13 cellular contexts compared by ENCODE assay signal in the genomic region with DNA sequence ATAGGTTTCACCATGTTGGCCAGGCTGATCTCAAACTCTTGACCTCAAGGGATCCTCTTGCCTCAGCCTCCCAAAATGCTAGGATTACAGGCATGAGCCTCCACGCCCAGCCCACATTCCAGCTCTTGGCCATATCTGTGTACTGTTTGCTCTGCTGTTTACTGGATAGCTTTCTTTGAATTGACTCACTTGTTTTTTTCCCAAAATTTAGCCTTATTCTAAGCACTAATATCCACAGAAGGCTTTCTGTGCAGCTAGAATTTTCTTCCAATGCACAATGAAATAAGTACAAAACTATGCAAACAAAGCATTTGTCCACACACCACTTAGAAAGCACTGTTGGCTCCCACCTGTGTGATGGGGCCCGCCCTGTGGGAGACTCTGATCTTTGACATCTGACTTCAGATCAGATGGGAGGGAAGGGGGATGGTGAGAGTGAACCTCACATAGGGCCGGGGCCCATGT.
DNase-seq lines count a peak whose midpoint lies in the region; ATAC-seq and TF ChIP-seq lines count a peak whose summit lies in the region.
"Had no signal": no experiment of that assay in that cellular context is flagged by ENCODE, and none has a peak within 500 bp of the region (broad histone marks: within the 10 kb centered on the region; RNA-seq: fewer than 3 reads in every experiment).

No MANE protein-coding gene starts in this region.

- H3K27me3 Mint-ChIP-seq in T-helper 2 cell treated with Interferon-gamma antibody and Interleukin-4, amounts not matched to agents 5 μg/mL and 100 μg/mL, for 36 hours (ENCODE audit: low read depth): no peaks in the 10 kb centered on the region
- H3K27me3 Mint-ChIP-seq in stimulated activated memory B cell treated with anti-CD40 and anti-IgM and Interleukin-4, amounts not matched to agents 10 μg/mL and 1 μg/mL and 100 μg/mL, for 72 hours: no peaks in the 10 kb centered on the region

- no peak for ATAC-seq in stimulated activated memory B cell treated with anti-CD40 and anti-IgM and Interleukin-4, amounts not matched to agents 10 μg/mL and 1 μg/mL and 100 μg/mL, for 72 hours
- ATAC-seq in GM19455 (IDR thresholded peaks at IDR 0.05; ENCODE audit: unreplicated experiment): no peak

- no peak overlapping the region for H3K27ac Mint-ChIP-seq in T-helper 2 cell treated with Interferon-gamma antibody and Interleukin-4, amounts not matched to agents 5 μg/mL and 100 μg/mL, for 36 hours
- H3K27ac Mint-ChIP-seq in stimulated activated memory B cell treated with anti-CD40 and anti-IgM and Interleukin-4, amounts not matched to agents 10 μg/mL and 1 μg/mL and 100 μg/mL, for 72 hours: peak overlapping the region; percentile 14
- H3K27ac Mint-ChIP-seq: endodermal cell had no signal

- H3K36me3 Mint-ChIP-seq in T-helper 2 cell treated with Interferon-gamma antibody and Interleukin-4, amounts not matched to agents 5 μg/mL and 100 μg/mL, for 36 hours (ENCODE audit: low read depth): peaks cover 45% of the 10 kb centered on the region
- peaks cover 79% of the 10 kb centered on the region for H3K36me3 Mint-ChIP-seq in stimulated activated memory B cell treated with anti-CD40 and anti-IgM and Interleukin-4, amounts not matched to agents 10 μg/mL and 1 μg/mL and 100 μg/mL, for 72 hours

- H3K4me3 Mint-ChIP-seq in T-helper 2 cell treated with Interferon-gamma antibody and Interleukin-4, amounts not matched to agents 5 μg/mL and 100 μg/mL, for 36 hours: peak overlapping the region; percentile 15
- no peak overlapping the region for H3K4me3 Mint-ChIP-seq in stimulated activated memory B cell treated with anti-CD40 and anti-IgM and Interleukin-4, amounts not matched to agents 10 μg/mL and 1 μg/mL and 100 μg/mL, for 72 hours
- H3K4me3 Mint-ChIP-seq: endodermal cell had no signal

- peak overlapping the region; percentile 66 for H3K27ac ChIP-seq in epithelial cell of prostate
- H3K27ac ChIP-seq: SJCRH30 had no signal

- peaks cover 31% of the 10 kb centered on the region for H3K4me1 Mint-ChIP-seq in T-helper 2 cell treated with Interferon-gamma antibody and Interleukin-4, amounts not matched to agents 5 μg/mL and 100 μg/mL, for 36 hours (ENCODE audit: low read depth)
- no peaks in the 10 kb centered on the region for H3K4me1 Mint-ChIP-seq in stimulated activated memory B cell treated with anti-CD40 and anti-IgM and Interleukin-4, amounts not matched to agents 10 μg/mL and 1 μg/mL and 100 μg/mL, for 72 hours

- H3K9me3 Mint-ChIP-seq in T-helper 2 cell treated with Interferon-gamma antibody and Interleukin-4, amounts not matched to agents 5 μg/mL and 100 μg/mL, for 36 hours: no peaks in the 10 kb centered on the region
- H3K9me3 Mint-ChIP-seq in stimulated activated memory B cell treated with anti-CD40 and anti-IgM and Interleukin-4, amounts not matched to agents 10 μg/mL and 1 μg/mL and 100 μg/mL, for 72 hours: no peaks in the 10 kb centered on the region

- no peak for DNase-seq in T-helper 2 cell treated with Interferon-gamma antibody and Interleukin-4, amounts not matched to agents 5 μg/mL and 100 μg/mL, for 36 hours (ENCODE audit: low spot score)
- DNase-seq in T-helper 2 cell: no peak
- peak; percentile 2 for DNase-seq in LoVo (ENCODE audit: low spot score)
- DNase-seq in epithelial cell of prostate (ENCODE audit: low read depth, low spot score): no peak
- DNase-seq in GDM1 (lab: John Stamatoyannopoulos, UW): no peak
- DNase-seq in erythroblast (lab: John Stamatoyannopoulos, UW): no peak
- DNase-seq: activated naive CD4-positive, alpha-beta T cell treated with Interleukin-2 at 50 U/mL for 16 hours; COR-L47; endodermal cell; glutamatergic neuron; SJCRH30 had no signal

- TF ChIP-seq POLR2A in erythroblast (IDR thresholded peaks at IDR 0.05; ENCODE audit: low read length): no peak
